ENCODE assay signal across 22 cellular contexts in genomic region chrM:14460-15250, GRCh38.
"Had no signal": no experiment of that assay in that cellular context is flagged by ENCODE, and none has a peak within 500 bp of the region (broad histone marks: within the 10 kb centered on the region; RNA-seq: fewer than 3 reads in every experiment).

No MANE protein-coding gene starts in this region.

- H3K9me3 ChIP-seq: esophagus muscularis mucosa, gastroesophageal sphincter, heart left ventricle, left lung, lower lobe of right lung had no signal

- H3K27me3 ChIP-seq: dorsolateral prefrontal cortex, esophagus muscularis mucosa, foreskin keratinocyte, gastroesophageal sphincter, heart left ventricle, hepatocyte, left lung had no signal

- H2AFZ ChIP-seq: hepatocyte had no signal

- H3K36me3 ChIP-seq: esophagus muscularis mucosa, gastroesophageal sphincter, heart left ventricle, left lung, lower lobe of right lung had no signal

- H3K79me2 ChIP-seq: hepatocyte had no signal

- ATAC-seq: foreskin keratinocyte, gastroesophageal sphincter, heart left ventricle, left cardiac atrium, left lung, left ventricle myocardium superior, lower lobe of right lung had no signal

- H3K4me1 ChIP-seq: esophagus muscularis mucosa, foreskin keratinocyte, gastroesophageal sphincter, heart left ventricle, left lung, lower lobe of right lung had no signal

- H3K4me3 ChIP-seq: coronary artery, dorsolateral prefrontal cortex, esophagus muscularis mucosa, gastroesophageal sphincter, heart left ventricle, hepatocyte, left lung, lower lobe of right lung had no signal

- DNase-seq: dermis blood vessel endothelial cell; dorsolateral prefrontal cortex; effector CD4-positive, alpha-beta T cell; effector memory CD4-positive, alpha-beta T cell; foreskin keratinocyte; heart left ventricle; hypothalamus; left cardiac atrium; left lung; left ventricle myocardium superior; lower lobe of right lung; mesenchymal stem cell; midbrain had no signal

- FAIRE-seq: colon, endothelial cell of umbilical vein, frontal cortex, islet of Langerhans, keratinocyte had no signal

- H3K27ac ChIP-seq: coronary artery, dorsolateral prefrontal cortex, esophagus muscularis mucosa, foreskin keratinocyte, gastroesophageal sphincter, heart left ventricle, hepatocyte, left lung, lower lobe of right lung had no signal

- H3K4me2 ChIP-seq: hepatocyte had no signal
